28 cellular contexts compared by ENCODE assay signal in genomic region chr1:17549384-17549783, GRCh38. TPM values are rescaled to one million over a fixed set of nuclear protein-coding genes. Genes with fewer than 3 reads are reported as not detected.
"Had no signal": no experiment of that assay in that cellular context is flagged by ENCODE, and none has a peak within 500 bp of the region (broad histone marks: within the 10 kb centered on the region; RNA-seq: fewer than 3 reads in every experiment).

No MANE protein-coding gene starts in this region.

- H3K4me1 Mint-ChIP-seq: activated naive CD8-positive, alpha-beta T cell treated with anti-CD3 and anti-CD28 coated beads, Interleukin-2, amount 10 ng/mL, durations not matched to agents 7 days and 5 days; T-cell had no signal

- H3K27me3 ChIP-seq: adrenal gland, body of pancreas had no signal

- H3K36me3 ChIP-seq: adrenal gland, WERI-Rb-1 had no signal

- H3K27ac ChIP-seq: adrenal gland, SK-N-MC, WERI-Rb-1 had no signal

- H3K36me3 Mint-ChIP-seq: activated naive CD8-positive, alpha-beta T cell treated with anti-CD3 and anti-CD28 coated beads, Interleukin-2, amount 10 ng/mL, durations not matched to agents 7 days and 5 days; T-cell had no signal

- H3K9me3 ChIP-seq: adrenal gland, body of pancreas had no signal

- DNase-seq: activated CD4-positive, alpha-beta T cell treated with anti-CD3 and anti-CD28 coated beads for 4 hours; activated CD8-positive, alpha-beta memory T cell treated with anti-CD3 and anti-CD28 coated beads, Interleukin-2, amount 50 U/mL, for 4 hours; activated CD8-positive, alpha-beta T cell treated with anti-CD3 and anti-CD28 coated beads for 36 hours; activated naive CD4-positive, alpha-beta T cell treated with anti-CD3 and anti-CD28 coated beads, Interleukin-2, amount 50 U/mL, for 16 hours; activated naive CD8-positive, alpha-beta T cell treated with anti-CD3 and anti-CD28 coated beads, Interleukin-2, amount 10 ng/mL, durations not matched to agents 7 days and 5 days; activated T-cell treated with anti-CD3 and anti-CD28 coated beads, Interleukin-2, amount 50 U/mL, for 1 hour; adrenal gland; aorta; body of pancreas; Karpas-422; MM.1S; NCI-H1105; NCI-H2029; NCI-H2107; NCI-H2171 treated with DMSO at 0.1 percent for 48 hours; NCI-H226; NCI-H526; NCI-H82; RPMI8226; T-cell; T-helper 2 cell; T1000; WERI-Rb-1 had no signal

- H3K27ac Mint-ChIP-seq: activated CD8-positive, alpha-beta T cell treated with anti-CD3 and anti-CD28 coated beads for 36 hours; activated naive CD8-positive, alpha-beta T cell treated with anti-CD3 and anti-CD28 coated beads, Interleukin-2, amount 10 ng/mL, durations not matched to agents 7 days and 5 days; T-cell had no signal

- H3K4me3 ChIP-seq: adrenal gland, body of pancreas, K562, SK-N-MC had no signal

- ATAC-seq: activated CD4-positive, CD25-positive, alpha-beta regulatory T cell treated with anti-CD3 and anti-CD28 coated beads, Interleukin-2, amount 50 U/mL, for 24 hours; activated CD8-positive, alpha-beta T cell treated with anti-CD3 and anti-CD28 coated beads for 36 hours; body of pancreas; K562; Panc1; Right ventricle myocardium inferior; T-cell had no signal

- H3K4me3 Mint-ChIP-seq: activated CD8-positive, alpha-beta T cell treated with anti-CD3 and anti-CD28 coated beads for 36 hours; activated naive CD8-positive, alpha-beta T cell treated with anti-CD3 and anti-CD28 coated beads, Interleukin-2, amount 10 ng/mL, durations not matched to agents 7 days and 5 days; T-cell had no signal

- H3K9me3 Mint-ChIP-seq: activated CD8-positive, alpha-beta T cell treated with anti-CD3 and anti-CD28 coated beads for 36 hours; activated naive CD8-positive, alpha-beta T cell treated with anti-CD3 and anti-CD28 coated beads, Interleukin-2, amount 10 ng/mL, durations not matched to agents 7 days and 5 days; T-cell had no signal

RNA-seq across cellular contexts. Expression of gene ARHGEF10L, which starts 9.9 kb away (rescaled TPM):
- total RNA-seq: activated CD8-positive, alpha-beta T cell treated with anti-CD3 and anti-CD28 coated beads for 36 hours had no signal
- polyA plus RNA-seq: K562 had no signal
